22 cellular contexts compared by ENCODE assay signal in genomic region chr13:110638253-110638652, GRCh38. TPM values are rescaled to one million over a fixed set of nuclear protein-coding genes. Genes with fewer than 3 reads are reported as not detected.
DNase-seq lines count a peak whose midpoint lies in the region; ATAC-seq and TF ChIP-seq lines count a peak whose summit lies in the region.
"Had no signal": no experiment of that assay in that cellular context is flagged by ENCODE, and none has a peak within 500 bp of the region (broad histone marks: within the 10 kb centered on the region; RNA-seq: fewer than 3 reads in every experiment).

No MANE protein-coding gene starts in this region.

- no peak overlapping the region for H3K4me3 ChIP-seq in H7 (ENCODE audit: insufficient read depth, low read depth, low read length)
- H3K4me3 ChIP-seq in endodermal cell (ENCODE audit: low read length), result no peak overlapping the region
- H3K4me3 ChIP-seq in SJCRH30, result no peak overlapping the region
- H3K4me3 ChIP-seq: A549 had no signal

- H3K36me3 Mint-ChIP-seq in T-helper 17 cell (ENCODE audit: low read depth) (no peaks in the 10 kb centered on the region), endodermal cell (ENCODE audit: low read depth) (peaks cover 81% of the 10 kb centered on the region)
- H3K36me3 Mint-ChIP-seq in stimulated activated effector memory CD8-positive, alpha-beta T cell treated with anti-CD3 and anti-CD28 coated beads, Interleukin-12 subunit alpha, Interleukin-12 subunit beta, amount 100 ng/mL, for 72 hours, result peaks cover 91% of the 10 kb centered on the region

- peaks cover 21% of the 10 kb centered on the region for H3K36me3 ChIP-seq in H7 (replicated peaks; ENCODE audit: control insufficient read depth, insufficient read depth, low read length)
- peaks cover 82% of the 10 kb centered on the region for H3K36me3 ChIP-seq in endodermal cell (ENCODE audit: control insufficient read depth, insufficient read depth, low read length)
- peaks cover 33% of the 10 kb centered on the region for H3K36me3 ChIP-seq in SJCRH30

- no peaks in the 10 kb centered on the region for H3K9me3 Mint-ChIP-seq in endodermal cell
- no peaks in the 10 kb centered on the region for H3K9me3 Mint-ChIP-seq in stimulated activated effector memory CD8-positive, alpha-beta T cell treated with anti-CD3 and anti-CD28 coated beads, Interleukin-12 subunit alpha, Interleukin-12 subunit beta, amount 100 ng/mL, for 72 hours
- H3K9me3 Mint-ChIP-seq: CD14-positive monocyte, HFFc6 had no signal

- peaks cover 18% of the 10 kb centered on the region for H3K4me1 ChIP-seq in endodermal cell (ENCODE audit: control insufficient read depth, insufficient read depth, low read length)
- H3K4me1 ChIP-seq in SJCRH30, result peaks cover 4% of the 10 kb centered on the region

- no peaks in the 10 kb centered on the region for H3K4me1 Mint-ChIP-seq in T-helper 17 cell
- H3K4me1 Mint-ChIP-seq in endodermal cell, result peaks cover 28% of the 10 kb centered on the region
- H3K4me1 Mint-ChIP-seq in stimulated activated effector memory CD8-positive, alpha-beta T cell treated with anti-CD3 and anti-CD28 coated beads, Interleukin-12 subunit alpha, Interleukin-12 subunit beta, amount 100 ng/mL, for 72 hours, result no peaks in the 10 kb centered on the region
- H3K4me1 Mint-ChIP-seq: B cell, CD14-positive monocyte had no signal

- no peak for TF ChIP-seq CTCF in endodermal cell (conservative IDR thresholded peaks at IDR 0.05)

- peak overlapping the region; percentile 24 for H3K27ac Mint-ChIP-seq in T-helper 17 cell
- H3K27ac Mint-ChIP-seq in endodermal cell, result no peak overlapping the region
- peak overlapping the region; percentile 10 for H3K27ac Mint-ChIP-seq in stimulated activated effector memory CD8-positive, alpha-beta T cell treated with anti-CD3 and anti-CD28 coated beads, Interleukin-12 subunit alpha, Interleukin-12 subunit beta, amount 100 ng/mL, for 72 hours
- H3K27ac Mint-ChIP-seq: B cell, HFFc6 had no signal

- 94 to 95% methylated on average over 18 to 23 of the region's 23 CpGs for WGBS in endodermal cell (ENCODE audit: insufficient coverage in 1 of 2, insufficient read length in 1 of 2), 2 experiments

- H3K27me3 ChIP-seq in H7 (ENCODE audit: control insufficient read depth, insufficient read depth, low read length) (no peaks in the 10 kb centered on the region), endodermal cell (ENCODE audit: control insufficient read depth, insufficient read depth, low read length, poor library complexity, severe bottlenecking) (no peaks in the 10 kb centered on the region), SJCRH30 (no peaks in the 10 kb centered on the region)

- H3K9ac ChIP-seq in endodermal cell (ENCODE audit: extremely low read depth, low read length, poor library complexity, severe bottlenecking), result no peak overlapping the region
- H3K9ac ChIP-seq: KMS-11, SK-N-SH had no signal

- no peak for ATAC-seq in T-helper 17 cell
- ATAC-seq in stimulated activated effector memory CD8-positive, alpha-beta T cell treated with anti-CD3 and anti-CD28 coated beads, Interleukin-12 subunit alpha, Interleukin-12 subunit beta, amount 100 ng/mL, for 72 hours, result no peak
- ATAC-seq: A549, PC-3 had no signal

- DNase-seq in H7 (peak; percentile 50), T-helper 17 cell (no peak), endodermal cell (peak; percentile 35), NCI-H524 treated with DMSO at 0.1 percent for 48 hours (lab: John Stamatoyannopoulos, UW) (no peak), SJCRH30 (no peak), hepatic stellate cell (ENCODE audit: low spot score) (no peak)
- DNase-seq in stimulated activated effector memory CD8-positive, alpha-beta T cell treated with anti-CD3 and anti-CD28 coated beads, Interleukin-12 subunit alpha, Interleukin-12 subunit beta, amount 100 ng/mL, for 72 hours (ENCODE audit: low spot score in 2 of 2), result no peak
- DNase-seq: DMS53, GDM1, HFFc6, NCI-H1105, NCI-H146, NCI-H2171 treated with DMSO at 0.1 percent for 48 hours, NCI-H526, PC-3, SHP77 treated with DMSO at 0.1 percent for 48 hours had no signal

- H3K27me3 Mint-ChIP-seq in T-helper 17 cell (no peaks in the 10 kb centered on the region), endodermal cell (ENCODE audit: insufficient read depth) (no peaks in the 10 kb centered on the region)
- H3K27me3 Mint-ChIP-seq: B cell had no signal

- H3K4me3 Mint-ChIP-seq in T-helper 17 cell (no peak overlapping the region), endodermal cell (no peak overlapping the region)
- H3K4me3 Mint-ChIP-seq in stimulated activated effector memory CD8-positive, alpha-beta T cell treated with anti-CD3 and anti-CD28 coated beads, Interleukin-12 subunit alpha, Interleukin-12 subunit beta, amount 100 ng/mL, for 72 hours, result no peak overlapping the region
- H3K4me3 Mint-ChIP-seq: B cell, CD14-positive monocyte, HFFc6 had no signal

- H3K9me3 ChIP-seq in T-helper 17 cell (ENCODE audit: control insufficient read depth, low read length, poor library complexity, severe bottlenecking) (no peaks in the 10 kb centered on the region), endodermal cell (ENCODE audit: control insufficient read depth, low read length) (no peaks in the 10 kb centered on the region), SJCRH30 (replicated peaks) (no peaks in the 10 kb centered on the region)
- H3K9me3 ChIP-seq: A549, SK-N-SH had no signal

- no peak overlapping the region for H3K27ac ChIP-seq in endodermal cell (ENCODE audit: low read depth, low read length)
- no peak overlapping the region for H3K27ac ChIP-seq in SJCRH30
- H3K27ac ChIP-seq: A549, HL-60, KMS-11 had no signal

RNA-seq across cellular contexts. Expression of gene NAXD, which starts 22.9 kb away (rescaled TPM):
- total RNA-seq in H7 (2014; rRNA removed; shearing (Covaris generic)), result 21.0 and 22.8 TPM in 2 replicates
- total RNA-seq in T-helper 17 cell, result 10 to 100 TPM; 17.7 to 22.9 TPM
- 10 to 100 TPM; 31.3 to 33.4 TPM for total RNA-seq in endodermal cell
- polyA plus RNA-seq in endodermal cell (2013, experiment 1 of 2), result 23.2 TPM
- polyA plus RNA-seq in endodermal cell (2013, experiment 2 of 2), result 22.0 TPM
- total RNA-seq in SJCRH30 (2014; rRNA removed; shearing (Covaris generic)), result 17.3 and 19.5 TPM in 2 replicates

Comparison
In these comparisons a context has a peak if more than half of its experiments do, and no peak if none do; other contexts are left out.
1. DNase-seq: peak in H7 (single experiment) and endodermal cell (single experiment); none in T-helper 17 cell (0 of 3), stimulated activated effector memory CD8-positive, alpha-beta T cell treated with anti-CD3 and anti-CD28 coated beads, Interleukin-12 subunit alpha, Interleukin-12 subunit beta, amount 100 ng/mL, for 72 hours (0 of 2), NCI-H524 treated with DMSO at 0.1 percent for 48 hours (single experiment), SJCRH30 (0 of 2) and hepatic stellate cell (single experiment).